8 cellular contexts compared by ENCODE assay signal in the genomic region with DNA sequence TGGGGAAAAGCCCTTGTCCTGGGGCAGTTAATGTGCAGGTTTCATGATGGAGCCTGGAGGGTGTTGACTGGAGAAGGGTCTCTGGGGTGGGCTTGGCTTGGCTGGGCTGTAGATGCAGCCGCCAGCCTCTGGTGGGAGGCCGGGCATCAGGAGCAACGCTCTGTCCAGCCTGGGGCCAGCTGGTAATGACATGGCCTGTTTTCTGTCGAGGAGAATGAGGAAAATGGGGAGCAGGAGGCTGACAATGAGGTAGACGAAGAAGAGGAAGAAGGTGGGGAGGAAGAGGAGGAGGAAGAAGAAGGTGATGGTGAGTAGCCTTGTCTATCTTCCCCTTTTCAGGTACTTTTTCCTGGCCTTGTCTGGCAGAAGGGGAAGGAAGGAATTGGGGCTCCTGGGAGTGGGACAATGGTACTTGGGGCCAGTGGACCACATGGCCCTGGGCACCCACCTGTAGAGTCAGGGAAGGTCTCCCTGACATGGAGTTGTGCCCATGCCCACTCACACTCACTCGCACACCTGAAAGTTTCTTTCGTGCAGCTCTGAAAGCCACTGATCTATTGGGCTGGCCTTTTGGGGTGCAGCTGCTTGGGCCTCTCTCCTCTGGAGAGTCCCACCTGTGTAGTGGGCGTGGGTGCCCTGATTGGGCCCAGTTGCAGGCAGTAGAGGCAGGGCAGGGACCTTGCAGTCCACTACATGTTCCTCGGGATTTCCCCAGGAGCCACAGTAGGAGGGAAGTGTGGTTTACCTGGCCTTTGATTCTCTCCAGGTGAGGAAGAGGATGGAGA. TPM values are rescaled to one million over a fixed set of nuclear protein-coding genes. Genes with fewer than 3 reads are reported as not detected.
DNase-seq lines count a peak whose midpoint lies in the region; ATAC-seq and TF ChIP-seq lines count a peak whose summit lies in the region.

No MANE protein-coding gene starts in this region.

- intact Hi-C loops in adrenal gland (cut with DNase I) (loop anchor here in 1 of 2 donors (5.0 kb wide), 1 partner anchor 100 kb away; no protein-coding TSS in a partner anchor), left lung (cut with DNase I) (loop anchor here in 1 of 2 donors (5.0 kb wide), 1 partner anchor 35 kb away; no protein-coding TSS in a partner anchor), testis (cut with DNase I; ENCODE audit: low total_unique reads) (loop anchor here (2.0 to 5.0 kb wide), 2 partner anchors 33 to 100 kb away; no protein-coding TSS in a partner anchor)

- H3K4me3 ChIP-seq in adrenal gland: peak overlapping the region in 1 of 4 donors; percentile 84
- H3K4me3 ChIP-seq in left lung: peak overlapping the region; percentile 82 to 95
- peak overlapping the region in 1 of 2 donors; percentile 99 for H3K4me3 ChIP-seq in testis

- H3K9me3 ChIP-seq in adrenal gland (replicated peaks in 1 of 3) (no peaks in the 10 kb centered on the region), left lung (no peaks in the 10 kb centered on the region), testis (no peaks in the 10 kb centered on the region)

- WGBS in adrenal gland, 4 donors: 40 to 48% (median 42%) methylated on average over 9 of the region's 9 CpGs
- 46 to 52% methylated on average over 8 to 9 of the region's 9 CpGs for WGBS in testis, 2 donors

- TF ChIP-seq POLR2A in adrenal gland (IDR thresholded peaks at IDR 0.05) (no peak), testis (IDR thresholded peaks at IDR 0.05) (no peak)

- H3K27ac ChIP-seq in adrenal gland: peak overlapping the region in 3 of 5 donors; percentile 97 to 100 (median 100)
- H3K27ac ChIP-seq in left lung: peak overlapping the region; percentile 98 to 100
- H3K27ac ChIP-seq in testis: peak overlapping the region; percentile 10 to 98

- ATAC-seq in left lung (no peak), GM21723 (IDR thresholded peaks at IDR 0.05; ENCODE audit: unreplicated experiment) (no peak), GM19035 (IDR thresholded peaks at IDR 0.05; ENCODE audit: unreplicated experiment) (no peak)

- TF ChIP-seq CTCF in adrenal gland (IDR thresholded peaks at IDR 0.05) (no peak), left lung (IDR thresholded peaks at IDR 0.05) (no peak), testis (IDR thresholded peaks at IDR 0.05) (no peak)

- DNase-seq in activated CD4-positive, alpha-beta T cell treated with anti-CD3 and anti-CD28 coated beads for 48 hours: peak; percentile 33
- DNase-seq in activated CD4-positive, alpha-beta T cell treated with anti-CD3 and anti-CD28 coated beads, Interleukin-2, amount 50 U/mL, for 4 hours: no peak
- DNase-seq in adrenal gland: no peak
- DNase-seq in left lung: no peak
- DNase-seq in testis: no peak
- no peak for DNase-seq in NCI-H526 treated with DMSO at 0.1 percent for 48 hours (lab: John Stamatoyannopoulos, UW)

- H3K36me3 ChIP-seq in adrenal gland (replicated peaks in 1 of 2): peaks cover 0 to 26% of the 10 kb centered on the region in 2 donors
- peaks cover 0 to 24% of the 10 kb centered on the region in 2 donors for H3K36me3 ChIP-seq in left lung
- no peaks in the 10 kb centered on the region for H3K36me3 ChIP-seq in testis (ENCODE audit: low read depth, missing control alignments)

- H3K27me3 ChIP-seq in adrenal gland: no peaks in the 10 kb centered on the region
- no peaks in the 10 kb centered on the region for H3K27me3 ChIP-seq in left lung
- no peaks in the 10 kb centered on the region for H3K27me3 ChIP-seq in testis

- H3K4me1 ChIP-seq in adrenal gland (replicated peaks in 1 of 2) (peaks cover 17 to 37% of the 10 kb centered on the region in 2 donors), left lung (peaks cover 11 to 29% of the 10 kb centered on the region in 2 donors), testis (peaks cover 22% of the 10 kb centered on the region)

RNA-seq across cellular contexts. Expression of gene PTMA, which starts 3.5 kb away (rescaled TPM):
- total RNA-seq in adrenal gland (100 to 1,000 TPM; 346 to 719 (median 451) TPM), left lung (100 to 1,000 TPM; 677 to 980 TPM), testis (100 to 1,000 TPM; 278 to 311 TPM)
- polyA plus RNA-seq in adrenal gland (1,000 to 10,000 TPM; 1,074 to 1,198 (median 1,079) TPM), testis (ENCODE audit: insufficient read depth, low read depth, low replicate concordance) (583 TPM)
